Comparison of ENCODE assay signal across 11 cellular contexts in the genomic region with DNA sequence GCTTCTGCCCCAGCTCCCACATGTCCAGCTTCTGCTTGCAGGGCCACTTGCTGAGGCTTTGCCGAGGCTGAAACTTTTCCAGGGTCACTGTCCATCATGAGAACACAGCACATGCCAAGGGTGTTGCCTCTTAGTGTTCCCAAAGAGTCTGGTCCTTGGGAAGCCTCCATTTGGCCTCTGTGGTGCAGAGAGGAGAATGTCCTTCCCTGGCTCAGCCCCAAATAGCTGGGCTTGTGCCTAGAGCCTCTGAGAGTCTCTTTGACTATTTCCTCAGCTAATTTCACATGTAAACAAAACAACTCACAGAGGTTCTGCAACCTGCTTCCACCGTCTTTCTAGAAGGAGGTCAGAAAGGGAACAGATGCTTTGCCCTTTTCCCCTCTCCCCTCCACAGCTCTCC. TPM values are rescaled to one million over a fixed set of nuclear protein-coding genes. Genes with fewer than 3 reads are reported as not detected.
DNase-seq lines count a peak whose midpoint lies in the region; ATAC-seq and TF ChIP-seq lines count a peak whose summit lies in the region.
"Had no signal": no experiment of that assay in that cellular context is flagged by ENCODE, and none has a peak within 500 bp of the region (broad histone marks: within the 10 kb centered on the region; RNA-seq: fewer than 3 reads in every experiment).

No MANE protein-coding gene starts in this region.

- 38 to 50% methylated on average over 2 of the region's 2 CpGs for WGBS in body of pancreas, 2 donors

- H3K27me3 ChIP-seq in body of pancreas = no peaks in the 10 kb centered on the region
- H3K27me3 ChIP-seq in right atrium auricular region = no peaks in the 10 kb centered on the region
- no peaks in the 10 kb centered on the region for H3K27me3 ChIP-seq in rectal smooth muscle tissue (ENCODE audit: control insufficient read depth, insufficient read depth, low read length)
- no peaks in the 10 kb centered on the region for H3K27me3 ChIP-seq in CD4-positive, alpha-beta memory T cell (ENCODE audit: insufficient read depth, low read length)

- H3K9me3 ChIP-seq in body of pancreas = no peaks in the 10 kb centered on the region
- H3K9me3 ChIP-seq in right atrium auricular region = no peaks in the 10 kb centered on the region
- no peaks in the 10 kb centered on the region for H3K9me3 ChIP-seq in CD4-positive, alpha-beta memory T cell (ENCODE audit: control insufficient read depth in 1 of 2, low read length in 2 of 2)

- peaks cover 1 to 2% of the 10 kb centered on the region in 2 donors for H3K27me3 Mint-ChIP-seq in CD4-positive, alpha-beta memory T cell

- no peaks in the 10 kb centered on the region for H3K4me1 ChIP-seq in body of pancreas
- H3K4me1 ChIP-seq in right atrium auricular region = peaks cover 0 to 8% of the 10 kb centered on the region in 2 donors
- peaks cover 61% of the 10 kb centered on the region for H3K4me1 ChIP-seq in rectal smooth muscle tissue (ENCODE audit: control insufficient read depth, insufficient read depth, low read length)
- no peaks in the 10 kb centered on the region for H3K4me1 ChIP-seq in CD4-positive, alpha-beta memory T cell (ENCODE audit: insufficient read depth, low read length)

- no peaks in the 10 kb centered on the region for H3K4me1 Mint-ChIP-seq in CD4-positive, alpha-beta memory T cell
- H3K4me1 Mint-ChIP-seq: B cell had no signal

- no peak overlapping the region for H3K9ac ChIP-seq in rectal smooth muscle tissue (ENCODE audit: low read length)

- no peak overlapping the region for H3K4me3 Mint-ChIP-seq in CD4-positive, alpha-beta memory T cell
- H3K4me3 Mint-ChIP-seq: B cell had no signal

- H3K9me3 Mint-ChIP-seq in CD4-positive, alpha-beta memory T cell = no peaks in the 10 kb centered on the region

- H3K36me3 ChIP-seq in body of pancreas (replicated peaks in 1 of 2; ENCODE audit: insufficient read depth in 1 of 2, low read depth in 2 of 2) (no peaks in the 10 kb centered on the region), right atrium auricular region (no peaks in the 10 kb centered on the region), rectal smooth muscle tissue (ENCODE audit: control insufficient read depth, insufficient read depth, low read length) (no peaks in the 10 kb centered on the region)
- no peaks in the 10 kb centered on the region for H3K36me3 ChIP-seq in CD4-positive, alpha-beta memory T cell (ENCODE audit: insufficient read depth, low read length)

- CTCF ChIA-PET in CD4-positive, alpha-beta memory T cell (lab: Charles Lee; ENCODE audit: partially characterized antibody) = no interaction called here

- ATAC-seq in body of pancreas = no peak

- peak overlapping the region in 1 of 7 donors; percentile 66 for H3K27ac Mint-ChIP-seq in CD4-positive, alpha-beta memory T cell
- H3K27ac Mint-ChIP-seq: B cell had no signal

- no peak for TF ChIP-seq POLR2A in body of pancreas (IDR thresholded peaks at IDR 0.05)

- H3K36me3 Mint-ChIP-seq in CD4-positive, alpha-beta memory T cell = no peaks in the 10 kb centered on the region

- peak; percentile 38 for DNase-seq in Ammon's horn (ENCODE audit: low spot score)
- peak; percentile 20 to 47 (median 38) for DNase-seq in body of pancreas
- peak; percentile 87 for DNase-seq in right atrium auricular region (ENCODE audit: low spot score)
- no peak for DNase-seq in D341Med (ENCODE audit: low spot score)
- DNase-seq in CD4-positive, alpha-beta memory T cell = no peak
- no peak for DNase-seq in NOMO-1 treated with DMSO at 0.1 percent for 48 hours (lab: John Stamatoyannopoulos, UW; ENCODE audit: unreplicated experiment)
- no peak for DNase-seq in activated effector memory CD4-positive, alpha-beta T cell treated with anti-CD3 and anti-CD28 coated beads, Interleukin-2, amount 50 U/mL, for 16 hours
- DNase-seq: cortex of kidney, H7 had no signal

- POLR2A ChIA-PET in CD4-positive, alpha-beta memory T cell (lab: Charles Lee; ENCODE audit: partially characterized antibody) = no interaction called here

- intact Hi-C loops in body of pancreas (cut with DNase I) = no loop called here
- intact Hi-C loops in CD4-positive, alpha-beta memory T cell (cut with micrococcal nuclease) = no loop called here

- TF ChIP-seq CTCF in body of pancreas (IDR thresholded peaks at IDR 0.05) = no peak
- no peak for TF ChIP-seq CTCF in right atrium auricular region (IDR thresholded peaks at IDR 0.05)

- peak overlapping the region in 1 of 4 donors; percentile 37 for H3K27ac ChIP-seq in body of pancreas
- peak overlapping the region; percentile 68 to 74 for H3K27ac ChIP-seq in right atrium auricular region
- peak overlapping the region; percentile 95 for H3K27ac ChIP-seq in rectal smooth muscle tissue (ENCODE audit: low read depth, low read length)
- no peak overlapping the region for H3K27ac ChIP-seq in CD4-positive, alpha-beta memory T cell (ENCODE audit: low read depth, low read length)

- H3K4me3 ChIP-seq in body of pancreas (no peak overlapping the region), right atrium auricular region (no peak overlapping the region), rectal smooth muscle tissue (ENCODE audit: low read length) (no peak overlapping the region)
- H3K4me3 ChIP-seq in CD4-positive, alpha-beta memory T cell (ENCODE audit: low read length in 2 of 2) = no peak overlapping the region

RNA-seq across cellular contexts. Expression of a gene that starts 40.4 kb away (rescaled TPM):
- total RNA-seq in body of pancreas (1 to 10 TPM; 2.1 to 5.6 TPM), right atrium auricular region (1 to 10 TPM; 8.6 to 10.0 TPM)
- total RNA-seq in CD4-positive, alpha-beta memory T cell = 1 to 10 TPM; 1.4 to 1.6 TPM
- polyA plus RNA-seq in CD4-positive, alpha-beta memory T cell = 1 to 10 TPM; 1.3 TPM

RNA-seq across cellular contexts. Expression of a gene that starts 54.9 kb away (rescaled TPM):
- total RNA-seq in body of pancreas (1 to 10 TPM; 5.3 to 5.4 TPM), right atrium auricular region (1 to 10 TPM; 2.8 to 4.3 TPM)
- total RNA-seq in CD4-positive, alpha-beta memory T cell = 10 to 100 TPM; 12.0 to 12.8 TPM
- 1 to 10 TPM; 8.3 to 8.8 TPM for polyA plus RNA-seq in CD4-positive, alpha-beta memory T cell

Comparison
In these comparisons a context has a peak if more than half of its experiments do, and no peak if none do; other contexts are left out.
1. DNase-seq: peak in Ammon's horn (single experiment), body of pancreas (4 of 4) and right atrium auricular region (single experiment); none in D341Med (single experiment), CD4-positive, alpha-beta memory T cell (0 of 5), NOMO-1 treated with DMSO at 0.1 percent for 48 hours (single experiment) and activated effector memory CD4-positive, alpha-beta T cell treated with anti-CD3 and anti-CD28 coated beads, Interleukin-2, amount 50 U/mL, for 16 hours (single experiment).